ENCODE assay signal across 12 cellular contexts in the genomic region with DNA sequence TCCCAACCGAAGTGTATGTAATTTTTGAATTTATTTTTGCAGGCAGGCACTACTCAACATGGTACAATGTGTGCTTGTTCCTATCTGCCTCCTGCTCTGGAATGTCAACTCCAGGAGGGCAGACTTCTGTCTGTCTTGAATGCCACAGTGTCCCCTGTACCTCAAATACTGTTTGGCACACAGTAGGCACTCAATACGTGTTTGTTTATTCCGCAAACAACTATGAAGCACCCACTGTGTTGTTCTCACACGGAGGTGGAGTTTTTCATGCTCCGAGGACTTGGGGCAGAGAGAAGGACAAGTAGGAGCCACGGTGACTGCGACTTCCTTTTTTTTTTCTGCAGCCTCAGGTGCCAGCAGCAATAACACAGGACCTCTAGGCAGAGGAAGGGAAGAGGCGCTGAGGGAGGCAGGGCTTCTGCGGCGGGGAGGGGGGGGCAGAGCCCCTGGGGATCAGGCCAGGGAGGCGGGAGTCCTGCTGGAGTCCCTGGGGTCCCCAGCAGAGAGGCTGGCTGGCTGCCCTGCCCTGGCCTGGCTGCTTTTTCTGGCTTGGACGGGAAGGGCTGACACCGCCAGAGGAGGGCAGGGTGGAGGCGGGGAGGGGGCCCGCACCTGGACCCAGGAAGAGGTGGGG. TPM values are rescaled to one million over a fixed set of nuclear protein-coding genes. Genes with fewer than 3 reads are reported as not detected.
DNase-seq lines count a peak whose midpoint lies in the region; ATAC-seq and TF ChIP-seq lines count a peak whose summit lies in the region.
"Had no signal": no experiment of that assay in that cellular context is flagged by ENCODE, and none has a peak within 500 bp of the region (broad histone marks: within the 10 kb centered on the region; RNA-seq: fewer than 3 reads in every experiment).

No MANE protein-coding gene starts in this region.

- TF ChIP-seq CTCF in upper lobe of right lung (IDR thresholded peaks at IDR 0.05), result no peak

- no peaks in the 10 kb centered on the region for H3K27me3 ChIP-seq in right cardiac atrium (ENCODE audit: control insufficient read depth, insufficient read depth)
- peaks cover 20% of the 10 kb centered on the region for H3K27me3 ChIP-seq in upper lobe of right lung

- H3K4me3 ChIP-seq in right cardiac atrium (ENCODE audit: low read length) (no peak overlapping the region), upper lobe of right lung (no peak overlapping the region)

- DNase-seq in NCI-H345 (lab: John Stamatoyannopoulos, UW) (peak; percentile 37), NCI-H345 treated with DMSO at 0.1 percent for 48 hours (lab: John Stamatoyannopoulos, UW; ENCODE audit: unreplicated experiment) (no peak), right cardiac atrium (peak; percentile 23 to 76 (median 58)), upper lobe of right lung (no peak), SK-N-DZ (ENCODE audit: low spot score) (no peak)
- no peak for DNase-seq in activated CD8-positive, alpha-beta memory T cell treated with anti-CD3 and anti-CD28 coated beads for 24 hours
- DNase-seq: activated CD4-positive, alpha-beta T cell treated with anti-CD3 and anti-CD28 coated beads for 1 hour; activated naive CD8-positive, alpha-beta T cell treated with anti-CD3 and anti-CD28 coated beads, Interleukin-2, amount 10 ng/mL, durations not matched to agents 7 days and 5 days; NCI-H524; small intestine had no signal

- H3K27ac ChIP-seq in right cardiac atrium (ENCODE audit: low read length), result peak overlapping the region; percentile 50
- H3K27ac ChIP-seq in upper lobe of right lung, result no peak overlapping the region

- H3K9me3 ChIP-seq in right cardiac atrium (ENCODE audit: control insufficient read depth, low read length) (no peaks in the 10 kb centered on the region), upper lobe of right lung (no peaks in the 10 kb centered on the region)

- intact Hi-C loops in right cardiac atrium (cut with DNase I), result no loop called here
- intact Hi-C loops in upper lobe of right lung (cut with DNase I), result no loop called here

- H3K4me1 ChIP-seq in right cardiac atrium (ENCODE audit: control insufficient read depth, insufficient read depth, low read length) (no peaks in the 10 kb centered on the region), upper lobe of right lung (peaks cover 4% of the 10 kb centered on the region)

- 11% methylated on average over 15 of the region's 15 CpGs for WGBS in right cardiac atrium

- H3K36me3 ChIP-seq in upper lobe of right lung, result no peaks in the 10 kb centered on the region

- ATAC-seq in SK-N-SH treated with all-trans-retinoic acid at 6 μM for 48 hours (peak; percentile 57), right cardiac atrium (peak; percentile 67), upper lobe of right lung (peak; percentile 76), GM18517 (IDR thresholded peaks at IDR 0.05; ENCODE audit: unreplicated experiment) (no peak)

TF ChIP-seq in SK-N-SH treated with all-trans-retinoic acid at 6 μM for 48 hours, 23 proteins besides CTCF, POLR2A, EP300 and RAD21:
- TF ChIP-seq ZNF8 (CRISPR knock-in tag; IDR thresholded peaks at IDR 0.05) (no peak), ISL1 (CRISPR knock-in tag; IDR thresholded peaks at IDR 0.05) (no peak), ZNF565 (CRISPR knock-in tag; conservative IDR thresholded peaks at IDR 0.05; ENCODE audit: low read depth) (no peak), CSDC2 (CRISPR knock-in tag; IDR thresholded peaks at IDR 0.05) (no peak), SNAI2 (CRISPR knock-in tag; IDR thresholded peaks at IDR 0.05) (no peak), PPARA (CRISPR knock-in tag; IDR thresholded peaks at IDR 0.05; ENCODE audit: borderline replicate concordance) (no peak), ZC3H10 (CRISPR knock-in tag; IDR thresholded peaks at IDR 0.05) (no peak), BACH2 (CRISPR knock-in tag; IDR thresholded peaks at IDR 0.05; ENCODE audit: borderline replicate concordance) (no peak)

RNA-seq across cellular contexts. Expression of gene TNFAIP8L1, which starts 29.3 kb away (rescaled TPM):
- total RNA-seq in right cardiac atrium, result 1 to 10 TPM; 2.8 to 5.6 (median 4.6) TPM
- polyA plus RNA-seq in right cardiac atrium, result 6.0 TPM
- total RNA-seq in upper lobe of right lung, result 11.9 TPM
- 5.4 and 8.5 TPM in 2 replicates for polyA plus RNA-seq in SK-N-DZ (2014; cell fraction: cytosol; rRNA removed)
- 1.8 and 2.0 TPM in 2 replicates for polyA plus RNA-seq in SK-N-DZ (2014; cell fraction: nucleus; rRNA removed)

RNA-seq across cellular contexts. Expression of gene SEMA6B, which starts 50.5 kb away (rescaled TPM):
- 10 to 100 TPM in 1 of 4 donors, 1 to 10 TPM in 3; 4.2 to 10.4 (median 7.9) TPM for total RNA-seq in right cardiac atrium
- polyA plus RNA-seq in right cardiac atrium, result 11.5 TPM
- total RNA-seq in upper lobe of right lung, result 20.3 TPM
- 2.1 and 2.6 TPM in 2 replicates for polyA plus RNA-seq in SK-N-DZ (2014; cell fraction: cytosol; rRNA removed)
- 2.5 and 2.6 TPM in 2 replicates for polyA plus RNA-seq in SK-N-DZ (2014; cell fraction: nucleus; rRNA removed)

Comparison
In these comparisons a context has a peak if more than half of its experiments do, and no peak if none do; other contexts are left out.
1. DNase-seq: peak in NCI-H345 (single experiment) and right cardiac atrium (3 of 3); none in NCI-H345 treated with DMSO at 0.1 percent for 48 hours (single experiment), upper lobe of right lung (single experiment), activated CD8-positive, alpha-beta memory T cell treated with anti-CD3 and anti-CD28 coated beads for 24 hours (single experiment) and SK-N-DZ (single experiment).